Comparison of ENCODE assay signal across 10 cellular contexts in the genomic region with DNA sequence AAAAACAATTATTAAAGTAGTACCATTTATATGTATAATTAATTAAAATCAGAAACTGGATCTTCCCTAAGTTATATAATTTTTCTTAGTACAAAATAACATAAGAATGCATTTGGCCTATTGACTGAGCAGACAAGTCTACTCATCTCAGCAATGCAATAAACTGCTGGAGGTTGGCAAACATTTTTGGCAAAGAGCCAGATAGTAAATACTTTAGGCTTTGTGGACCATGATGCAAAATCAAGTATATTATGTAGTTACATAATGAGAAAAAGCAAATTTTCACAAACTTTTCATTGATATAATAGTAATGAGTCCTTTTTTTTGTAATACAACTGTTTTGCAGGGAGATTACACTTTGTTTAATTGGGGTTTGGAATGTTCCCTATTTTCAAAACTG. TPM values are rescaled to one million over a fixed set of nuclear protein-coding genes. Genes with fewer than 3 reads are reported as not detected.
DNase-seq lines count a peak whose midpoint lies in the region; ATAC-seq and TF ChIP-seq lines count a peak whose summit lies in the region.
"Had no signal": no experiment of that assay in that cellular context is flagged by ENCODE, and none has a peak within 500 bp of the region (broad histone marks: within the 10 kb centered on the region; RNA-seq: fewer than 3 reads in every experiment).

No MANE protein-coding gene starts in this region.

- CTCF ChIA-PET in SK-N-SH (lab: Yijun Ruan, JAX) = no interaction called here

- TF ChIP-seq EP300 in SK-N-SH (IDR thresholded peaks at IDR 0.05; ENCODE audit: borderline replicate concordance in 1 of 2, low read depth in 1 of 2, low read length in 1 of 2) = 0 out of 4 replicates have a peak, but pooled peaks of 1 of the 2 experiments have one; percentile 19

- H3K9ac ChIP-seq in SK-N-SH = no peak overlapping the region

- H3K27me3 ChIP-seq in SK-N-SH (ENCODE audit: insufficient read depth) = no peaks in the 10 kb centered on the region

- no peak overlapping the region for H3K4me2 ChIP-seq in SK-N-SH

- TF ChIP-seq RAD21 in SK-N-SH (IDR thresholded peaks at IDR 0.05; ENCODE audit: low read length) = no peak

- H3K4me1 ChIP-seq in SK-N-SH (ENCODE audit: control insufficient read depth in 1 of 2, insufficient read depth in 2 of 2, low read depth in 1 of 2, low read length in 1 of 2) = no peaks in the 10 kb centered on the region

- TF ChIP-seq CTCF in SK-N-SH (IDR thresholded peaks at IDR 0.05) (no peak), foreskin fibroblast (IDR thresholded peaks at IDR 0.05; ENCODE audit: low read depth, low read length) (no peak)

- no peaks in the 10 kb centered on the region for H4K20me1 ChIP-seq in SK-N-SH (ENCODE audit: insufficient read depth)

- no peak overlapping the region for H3K4me3 ChIP-seq in SK-N-SH (ENCODE audit: low read depth in 2 of 2, low read length in 1 of 2)
- H3K4me3 ChIP-seq in foreskin fibroblast (ENCODE audit: low read depth in 1 of 2, low read length in 2 of 2) = no peak overlapping the region

- POLR2A ChIA-PET in SK-N-SH (lab: Yijun Ruan, JAX) = no interaction called here

- no peak overlapping the region for H2AFZ ChIP-seq in SK-N-SH (ENCODE audit: low read depth)

- DNase-seq in AG20443 (ENCODE audit: low spot score) = peak; percentile 22
- peak; percentile 55 for DNase-seq in HT-29 (ENCODE audit: low spot score)
- DNase-seq in SK-N-SH = peak; percentile 1
- peak; percentile 20 to 51 for DNase-seq in foreskin fibroblast
- no peak for DNase-seq in NCI-H2107 (lab: John Stamatoyannopoulos, UW)
- no peak for DNase-seq in effector CD8-positive, alpha-beta T cell (lab: John Stamatoyannopoulos, UW)
- DNase-seq in OCI-M1 (lab: John Stamatoyannopoulos, UW) = no peak
- DNase-seq: cortex of kidney had no signal

- 0 out of 2 replicates have a peak, but pooled peaks cover 3% of the 10 kb centered on the region for H3K9me2 ChIP-seq in SK-N-SH

- ATAC-seq in GM18870 (IDR thresholded peaks at IDR 0.05; ENCODE audit: unreplicated experiment) = no peak
- ATAC-seq: HCT116 had no signal

- H3K79me2 ChIP-seq in SK-N-SH (ENCODE audit: insufficient read depth) = no peaks in the 10 kb centered on the region

- H3K27ac ChIP-seq in SK-N-SH (ENCODE audit: low read depth in 2 of 2, low read length in 1 of 2) = no peak overlapping the region

- no peaks in the 10 kb centered on the region for H3K9me3 ChIP-seq in SK-N-SH

- H3F3A ChIP-seq in SK-N-SH (replicated peaks; ENCODE audit: insufficient read depth) = peaks cover 3% of the 10 kb centered on the region

- H3K36me3 ChIP-seq in SK-N-SH (replicated peaks in 1 of 2; ENCODE audit: control insufficient read depth in 1 of 2, insufficient read depth in 2 of 2, low read length in 1 of 2) = peaks cover 51 to 52% of the 10 kb centered on the region in 2 experiments

TF ChIP-seq in SK-N-SH, 30 proteins besides CTCF, POLR2A, EP300 and RAD21:
- TF ChIP-seq, protein P1, sequence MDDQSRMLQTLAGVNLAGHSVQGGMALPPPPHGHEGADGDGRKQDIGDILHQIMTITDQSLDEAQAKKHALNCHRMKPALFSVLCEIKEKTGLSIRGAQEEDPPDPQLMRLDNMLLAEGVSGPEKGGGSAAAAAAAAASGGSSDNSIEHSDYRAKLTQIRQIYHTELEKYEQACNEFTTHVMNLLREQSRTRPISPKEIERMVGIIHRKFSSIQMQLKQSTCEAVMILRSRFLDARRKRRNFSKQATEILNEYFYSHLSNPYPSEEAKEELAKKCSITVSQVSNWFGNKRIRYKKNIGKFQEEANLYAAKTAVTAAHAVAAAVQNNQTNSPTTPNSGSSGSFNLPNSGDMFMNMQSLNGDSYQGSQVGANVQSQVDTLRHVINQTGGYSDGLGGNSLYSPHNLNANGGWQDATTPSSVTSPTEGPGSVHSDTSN (IDR thresholded peaks at IDR 0.05) = 0 out of 2 replicates have a peak, but pooled peaks have one; percentile 8
- TF ChIP-seq, protein P2, sequence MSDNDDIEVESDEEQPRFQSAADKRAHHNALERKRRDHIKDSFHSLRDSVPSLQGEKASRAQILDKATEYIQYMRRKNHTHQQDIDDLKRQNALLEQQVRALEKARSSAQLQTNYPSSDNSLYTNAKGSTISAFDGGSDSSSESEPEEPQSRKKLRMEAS (IDR thresholded peaks at IDR 0.05; ENCODE audit: low read depth) = no peak
- peak; percentile 91 for TF ChIP-seq NFIC (IDR thresholded peaks at IDR 0.05; ENCODE audit: borderline replicate concordance)

RNA-seq across cellular contexts. Expression of a gene that starts 30.9 kb away (rescaled TPM):
- 25.2 and 31.4 TPM in 2 replicates for total RNA-seq in HT-29 (2014; rRNA removed; shearing (Covaris generic))
- polyA plus RNA-seq in SK-N-SH (2012; rRNA removed) = 22.1 and 30.3 TPM in 2 replicates
- 41.8 and 45.2 TPM in 2 replicates for polyA plus RNA-seq in SK-N-SH (2012; cell fraction: cytosol; rRNA removed)
- polyA plus RNA-seq in SK-N-SH (2012; cell fraction: nucleus; rRNA removed) = 3.7 and 11.7 TPM in 2 replicates

Comparison
In these comparisons a context has a peak if more than half of its experiments do, and no peak if none do; other contexts are left out.
1. DNase-seq: peak in AG20443 (single experiment), HT-29 (single experiment), SK-N-SH (single experiment) and foreskin fibroblast (2 of 2); none in NCI-H2107 (single experiment), effector CD8-positive, alpha-beta T cell (single experiment) and OCI-M1 (single experiment).